In the genomic region with DNA sequence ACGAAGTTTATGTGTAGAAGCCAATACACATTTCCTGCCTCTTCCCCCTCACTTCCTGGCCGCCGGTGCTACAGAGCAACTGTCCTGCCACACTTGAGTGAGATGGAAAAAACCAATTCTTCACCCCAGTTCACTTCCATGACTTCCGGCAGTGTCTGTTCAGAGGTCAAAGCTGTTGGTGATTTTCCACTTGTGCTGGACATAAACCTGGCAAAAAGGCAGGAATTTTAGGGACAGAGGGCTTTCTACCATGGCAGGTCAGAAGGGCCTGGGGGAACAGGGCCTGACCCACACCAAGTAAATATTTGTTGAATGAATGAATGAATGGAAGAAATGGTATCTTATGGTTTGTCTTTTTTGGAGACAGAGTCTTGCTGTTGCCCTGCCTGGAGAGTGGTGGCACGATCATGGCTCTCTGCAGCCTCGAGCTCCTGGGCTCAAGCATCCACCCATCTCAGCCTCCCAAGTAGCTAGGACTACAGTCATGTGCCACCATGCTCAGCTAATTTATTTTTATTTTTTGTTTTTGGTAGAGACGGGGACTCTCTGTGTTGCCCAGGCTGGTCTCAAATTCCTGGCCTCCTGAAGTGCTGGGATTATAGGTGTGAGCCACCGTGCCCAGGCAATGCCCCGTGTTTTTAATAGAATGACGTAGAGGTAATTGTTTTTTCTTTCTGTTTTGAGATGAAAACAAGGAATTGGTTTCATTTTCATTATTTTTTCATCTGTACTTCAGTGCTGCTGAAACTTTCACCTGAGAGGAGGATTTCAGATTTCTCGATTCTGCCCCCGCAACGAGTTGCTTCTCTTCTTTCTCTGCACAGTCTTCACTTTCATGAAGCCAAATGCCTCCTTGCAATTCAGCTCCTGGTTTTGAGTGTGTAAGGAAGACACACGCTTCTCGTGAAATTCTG, we compare ENCODE assay signal across 8 cellular contexts. TPM values are rescaled to one million over a fixed set of nuclear protein-coding genes. Genes with fewer than 3 reads are reported as not detected.
DNase-seq lines count a peak whose midpoint lies in the region; ATAC-seq and FAIRE-seq lines count a peak whose summit lies in the region.

No MANE protein-coding gene starts in this region.

- in situ Hi-C loops in GM23248 (cut with MboI), result no loop called here

- no peaks in the 10 kb centered on the region for H3K9me3 ChIP-seq in GM23248 (ENCODE audit: low read depth)

- FAIRE-seq in frontal cortex (lab: Jason Lieb, UNC), result no peak

- H3K79me2 ChIP-seq in GM23248 (ENCODE audit: insufficient read depth), result no peaks in the 10 kb centered on the region

- peak; percentile 43 for ATAC-seq in GM18502 (IDR thresholded peaks at IDR 0.05; ENCODE audit: poor library complexity, unreplicated experiment)
- ATAC-seq in central memory CD8-positive, alpha-beta T cell (replicated peaks; ENCODE audit: extremely low read depth, poor library complexity, severe bottlenecking), result peak; percentile 45

- no peaks in the 10 kb centered on the region for H3K36me3 ChIP-seq in GM23248 (ENCODE audit: low read depth)

- H3K9me3 Mint-ChIP-seq in central memory CD8-positive, alpha-beta T cell, result no peaks in the 10 kb centered on the region

- no peaks in the 10 kb centered on the region for H3K4me1 ChIP-seq in GM23248 (ENCODE audit: insufficient read depth)

- H3K27ac Mint-ChIP-seq in central memory CD8-positive, alpha-beta T cell (ENCODE audit: low read depth), result peak overlapping the region; percentile 99

- 91% methylated on average over 15 of the region's 15 CpGs for WGBS in GM23248 (ENCODE audit: low coverage in 1 of 2, low lambda C conversion rate in 2 of 2, missing lambda C conversion rate in 2 of 2), 2 experiments

- peak overlapping the region; percentile 75 for H3K4me3 Mint-ChIP-seq in central memory CD8-positive, alpha-beta T cell

- no peaks in the 10 kb centered on the region for H3K9me2 ChIP-seq in GM23248 (ENCODE audit: insufficient read depth)

- no peak overlapping the region for H3K9ac ChIP-seq in GM23248

- H4K20me1 ChIP-seq in GM23248 (ENCODE audit: insufficient read depth), result no peaks in the 10 kb centered on the region

- no peak overlapping the region for H2AFZ ChIP-seq in GM23248

- H3K4me3 ChIP-seq in GM23248, result no peak overlapping the region

- H3K4me2 ChIP-seq in GM23248 (ENCODE audit: unreplicated experiment), result no peak overlapping the region

- H3K36me3 Mint-ChIP-seq in central memory CD8-positive, alpha-beta T cell (ENCODE audit: insufficient read depth), result peaks cover 20% of the 10 kb centered on the region

- DNase-seq in RPMI8226 (peak; percentile 47), A172 (ENCODE audit: low spot score) (no peak), GM23248 (no peak), frontal cortex (ENCODE audit: low spot score in 2 of 2) (no peak), NCI-H146 treated with DMSO at 0.1 percent for 48 hours (lab: John Stamatoyannopoulos, UW; ENCODE audit: unreplicated experiment) (no peak)
- DNase-seq in central memory CD8-positive, alpha-beta T cell (ENCODE audit: low spot score in 2 of 2), result peak; percentile 21 to 24
- DNase-seq in stimulated activated CD4-positive, alpha-beta T cell treated with anti-CD3 and anti-CD28 coated beads, Interleukin-12 subunit alpha, Interleukin-12 subunit beta, amount 100 ng/mL, for 4 hours, result peak; percentile 27

- no peaks in the 10 kb centered on the region for H3K27me3 Mint-ChIP-seq in central memory CD8-positive, alpha-beta T cell

- no peak overlapping the region for H3K27ac ChIP-seq in GM23248

- peaks cover 57% of the 10 kb centered on the region for H3K4me1 Mint-ChIP-seq in central memory CD8-positive, alpha-beta T cell

- 0 out of 2 replicates have a peak, but pooled peaks cover 4% of the 10 kb centered on the region for H3K27me3 ChIP-seq in GM23248 (replicated peaks; ENCODE audit: insufficient read depth)

- H3F3A ChIP-seq in GM23248 (ENCODE audit: insufficient read depth), result no peaks in the 10 kb centered on the region

RNA-seq across cellular contexts. Expression of a gene that starts 48.0 kb away (rescaled TPM):
- total RNA-seq in A172 (2014; rRNA removed; shearing (Covaris generic)), result 22.4 and 26.1 TPM in 2 replicates
- 29.2 and 33.9 TPM in 2 replicates for total RNA-seq in GM23248 (2014; rRNA removed; shearing (Covaris generic))
- polyA plus RNA-seq in GM23248 (2016; fragmentation: Nextera tagmentation; extraction: Ambion mirVana), result 19.5 and 19.8 TPM in 2 replicates
- 28.5 TPM for total RNA-seq in frontal cortex

Comparison
In these comparisons a context has a peak if more than half of its experiments do, and no peak if none do; other contexts are left out.
1. DNase-seq: peak in RPMI8226 (single experiment), central memory CD8-positive, alpha-beta T cell (2 of 2) and stimulated activated CD4-positive, alpha-beta T cell treated with anti-CD3 and anti-CD28 coated beads, Interleukin-12 subunit alpha, Interleukin-12 subunit beta, amount 100 ng/mL, for 4 hours (single experiment); none in A172 (single experiment), GM23248 (single experiment), frontal cortex (0 of 2) and NCI-H146 treated with DMSO at 0.1 percent for 48 hours (single experiment).